ENCODE assay signal across 11 cellular contexts in genomic region chrX:153766871-153767673, GRCh38. TPM values are rescaled to one million over a fixed set of nuclear protein-coding genes. Genes with fewer than 3 reads are reported as not detected.
DNase-seq lines count a peak whose midpoint lies in the region; ATAC-seq, FAIRE-seq and TF ChIP-seq lines count a peak whose summit lies in the region.
"Had no signal": no experiment of that assay in that cellular context is flagged by ENCODE, and none has a peak within 500 bp of the region (broad histone marks: within the 10 kb centered on the region; RNA-seq: fewer than 3 reads in every experiment).

No MANE protein-coding gene starts in this region.

- H3K56ac ChIP-seq in H9 (ENCODE audit: insufficient read length, low read depth, low read length): no peak overlapping the region

- FAIRE-seq in pancreas (lab: Jason Lieb, UNC): no peak

- H2AK5ac ChIP-seq in H9 (ENCODE audit: insufficient read length, low read length): no peak overlapping the region

- H3K4me1 ChIP-seq in H9 (ENCODE audit: insufficient read depth, low read length): no peaks in the 10 kb centered on the region
- no peaks in the 10 kb centered on the region for H3K4me1 ChIP-seq in pancreas

- no peak overlapping the region for H4K91ac ChIP-seq in H9 (ENCODE audit: insufficient read length, low read depth, low read length)

- H3K4me3 ChIP-seq in dorsolateral prefrontal cortex (peak overlapping the region in 56 of 59 donors; percentile 32 to 80 (median 60)), pancreas (no peak overlapping the region)

- intact Hi-C loops in Calu3 (cut with micrococcal nuclease; ENCODE audit: unreplicated experiment) (no loop called here), dorsolateral prefrontal cortex (cut with DNase I) (loop anchor here in 1 of 2 donors (2.0 kb wide), 1 partner anchor 14 kb away; the partner anchor contains the start of gene SRPK3), pancreas (cut with DNase I) (loop anchor here in 2 of 3 donors (5.0 to 10.0 kb wide), 2 partner anchors 185 to 188 kb away; no protein-coding TSS in a partner anchor)

- H4K8ac ChIP-seq in H9 (replicated peaks; ENCODE audit: insufficient read length, low read depth, low read length): no peak overlapping the region

- H3K27ac ChIP-seq in H9 (ENCODE audit: insufficient read length, low read depth, low read length) (no peak overlapping the region), dorsolateral prefrontal cortex (peak overlapping the region in 57 of 59 donors; percentile 39 to 99 (median 95)), pancreas (no peak overlapping the region)

- WGBS in H9 (ENCODE audit: extremely low coverage, insufficient read length, low lambda C conversion rate): no CpG with 5 or more reads among the region's 56 CpGs
- 85 to 88% methylated on average over 54 to 56 of the region's 56 CpGs for WGBS in pancreas, 2 donors

- H3K9ac ChIP-seq in H9 (ENCODE audit: extremely low read depth, insufficient read length, low read length): no peak overlapping the region

- CTCF ChIA-PET in Calu3 (lab: Charles Lee): interaction anchor here (0.8 kb wide), 1 partner anchor 144 kb away, joined by 3 read pairs; no protein-coding TSS in a partner anchor

- H4K20me1 ChIP-seq in H9 (ENCODE audit: control insufficient read depth, insufficient read depth, insufficient read length): no peaks in the 10 kb centered on the region

- H3K4me3 Mint-ChIP-seq in Calu3 (ENCODE audit: low read depth, unreplicated experiment) (peak overlapping the region; percentile 83), H9 (no peak overlapping the region)
- H3K4me3 Mint-ChIP-seq: memory B cell had no signal

- H3K4me2 ChIP-seq in H9 (ENCODE audit: insufficient read depth, insufficient read length, low read length): no peak overlapping the region

- no peaks in the 10 kb centered on the region for H3K9me3 Mint-ChIP-seq in Calu3 (ENCODE audit: low read depth, unreplicated experiment)
- H3K9me3 Mint-ChIP-seq in H9: peaks cover 34 to 70% of the 10 kb centered on the region in 2 experiments
- H3K9me3 Mint-ChIP-seq: memory B cell had no signal

- H3K14ac ChIP-seq in H9 (ENCODE audit: insufficient read depth, low read length): no peak overlapping the region

- no peak overlapping the region for H3K23ac ChIP-seq in H9 (ENCODE audit: insufficient read length, low read depth, low read length)

- no peak overlapping the region for H3K4ac ChIP-seq in H9 (ENCODE audit: low read depth, low read length)

- no peak overlapping the region for H2BK20ac ChIP-seq in H9 (ENCODE audit: low read depth, low read length, poor library complexity, severe bottlenecking)

- no peak overlapping the region for H2BK5ac ChIP-seq in H9 (ENCODE audit: insufficient read length, low read length)

- H2BK12ac ChIP-seq in H9 (ENCODE audit: insufficient read length, low read depth, low read length): no peak overlapping the region

- BruUV-seq in Calu3 (replicated peaks; lab: Mats Ljungman, UMichigan): no TSS peak

- no peaks in the 10 kb centered on the region for H3K27me3 Mint-ChIP-seq in Calu3 (ENCODE audit: unreplicated experiment)
- peaks cover 10% of the 10 kb centered on the region for H3K27me3 Mint-ChIP-seq in H9 (ENCODE audit: low read depth)
- H3K27me3 Mint-ChIP-seq: memory B cell had no signal

- no peaks in the 10 kb centered on the region for H3K36me3 ChIP-seq in pancreas

- no peak overlapping the region for H3K18ac ChIP-seq in H9 (ENCODE audit: insufficient read length, low read depth, low read length)

- H3K9me3 ChIP-seq in H9 (ENCODE audit: control insufficient read depth, low read depth, low read length) (no peaks in the 10 kb centered on the region), pancreas (no peaks in the 10 kb centered on the region)

- H3K79me1 ChIP-seq in H9 (ENCODE audit: insufficient read depth, low read depth, low read length, poor library complexity, severe bottlenecking): no peaks in the 10 kb centered on the region

- TF ChIP-seq CTCF in Calu3 (IDR thresholded peaks at IDR 0.05; ENCODE audit: unreplicated experiment) (no peak), H9 (conservative IDR thresholded peaks at IDR 0.05) (no peak), dorsolateral prefrontal cortex (IDR thresholded peaks at IDR 0.05 in 54 of 56, conservative IDR thresholded peaks at IDR 0.05 in 2 of 56; ENCODE audit: low read depth in 1 of 56, partially characterized antibody in 56 of 56) (no peak), pancreas (IDR thresholded peaks at IDR 0.05) (no peak)

- ATAC-seq in pancreas (no peak), HG03442 (IDR thresholded peaks at IDR 0.05; ENCODE audit: unreplicated experiment) (no peak), HG02678 (IDR thresholded peaks at IDR 0.05; ENCODE audit: unreplicated experiment) (no peak)

- H3T11ph ChIP-seq in H9 (ENCODE audit: low read length): no peak overlapping the region

- H2AFZ ChIP-seq in H9 (ENCODE audit: low read length): no peak overlapping the region

- H3K27me3 ChIP-seq in H9 (ENCODE audit: insufficient read depth, low read length) (no peaks in the 10 kb centered on the region), dorsolateral prefrontal cortex (peaks cover 0 to 76% (median 0%) of the 10 kb centered on the region in 45 donors), pancreas (peaks cover 0 to 3% (median 0%) of the 10 kb centered on the region in 4 donors)

- H3K4me1 Mint-ChIP-seq in Calu3 (ENCODE audit: low read depth, unreplicated experiment) (peaks cover 11% of the 10 kb centered on the region), H9 (peaks cover 4 to 6% of the 10 kb centered on the region in 2 experiments; a peak in 3 of 4 replicates)

- DNase-seq in Calu3 (no peak), H9 (peak; percentile 39), dorsolateral prefrontal cortex (peak in 6 of 10 donors; percentile 21 to 46 (median 40)), pancreas (peak in 4 of 6 donors; percentile 11 to 61 (median 44)), SIG-M5 treated with dmso at 0.1 percent for 504 hours (lab: John Stamatoyannopoulos, UW; ENCODE audit: unreplicated experiment) (no peak)
- DNase-seq: MM.1S, NCI-H510A treated with DMSO at 0.1 percent for 48 hours had no signal

- H3K79me2 ChIP-seq in H9 (ENCODE audit: insufficient read depth, low read length): no peaks in the 10 kb centered on the region

- no peak overlapping the region for H2BK120ac ChIP-seq in H9 (ENCODE audit: low read depth, low read length, poor library complexity, severe bottlenecking)

- H3K27ac Mint-ChIP-seq in Calu3 (ENCODE audit: unreplicated experiment) (peak overlapping the region; percentile 43), H9 (peak overlapping the region in 1 of 3 experiments; percentile 28; a peak in 1 of 7 replicates)
- H3K27ac Mint-ChIP-seq: memory B cell had no signal

- H4K5ac ChIP-seq in H9 (ENCODE audit: insufficient read length, low read depth, low read length): no peak overlapping the region

- H2BK15ac ChIP-seq in H9 (ENCODE audit: low read depth, low read length): no peak overlapping the region

- H3K36me3 Mint-ChIP-seq in Calu3 (ENCODE audit: insufficient read depth, unreplicated experiment) (peaks cover 42% of the 10 kb centered on the region), H9 (ENCODE audit: insufficient read depth in 1 of 3, low read depth in 3 of 3) (peaks cover 0 to 3% (median 0%) of the 10 kb centered on the region in 3 experiments; a peak in 3 of 7 replicates)
- H3K36me3 Mint-ChIP-seq: memory B cell had no signal

- H3K23me2 ChIP-seq in H9 (ENCODE audit: insufficient read length, low read depth, low read length, poor library complexity, severe bottlenecking): no peaks in the 10 kb centered on the region

RNA-seq across cellular contexts. Expression of gene PLXNB3, which starts 3.0 kb away (rescaled TPM):
- total RNA-seq in Calu3 (2022): 37.5 and 49.2 TPM in 2 replicates
- 1.8 and 1.9 TPM in 2 replicates for total RNA-seq in H9 (2021)
- total RNA-seq in dorsolateral prefrontal cortex: 100 to 1,000 TPM in 98 of 120 experiments, 10 to 100 TPM in 22; 22.2 to 541 (median 140) TPM
- total RNA-seq in pancreas: 1 to 10 TPM; 4.0 to 9.0 (median 5.2) TPM
- 10 to 100 TPM; 22.9 to 28.6 TPM for polyA plus RNA-seq in pancreas

RNA-seq across cellular contexts. Expression of gene SRPK3, which starts 13.8 kb away (rescaled TPM):
- total RNA-seq in Calu3 (2022) (0.14 and 0.29 TPM in 2 replicates), H9 (2021) (not detected in 2 replicates), dorsolateral prefrontal cortex (10 to 100 TPM in 19 of 120 experiments, 1 to 10 TPM in 101; 1.8 to 14.2 (median 6.3) TPM), pancreas (under 1 TPM in 5 of 6 donors, not detected in 1; 0.12 to 0.38 (median 0.20) TPM)
- 1 to 10 TPM; 1.0 to 1.5 TPM for polyA plus RNA-seq in pancreas
- total RNA-seq: smooth muscle cell had no signal

RNA-seq across cellular contexts. Expression of gene IDH3G, which starts 27.1 kb away (rescaled TPM):
- total RNA-seq in Calu3 (2022) (64.5 and 71.2 TPM in 2 replicates), H9 (2021) (43.2 and 47.1 TPM in 2 replicates), dorsolateral prefrontal cortex (10 to 100 TPM; 35.7 to 90.5 (median 70.9) TPM), pancreas (10 to 100 TPM; 15.8 to 29.9 (median 23.0) TPM)
- polyA plus RNA-seq in pancreas: 10 to 100 TPM; 47.2 to 48.4 TPM

RNA-seq across cellular contexts. Expression of gene SSR4, which starts 27.4 kb away (rescaled TPM):
- total RNA-seq in Calu3 (2022) (360 and 391 TPM in 2 replicates), H9 (2021) (179 and 193 TPM in 2 replicates), dorsolateral prefrontal cortex (100 to 1,000 TPM in 14 of 120 experiments, 10 to 100 TPM in 106; 55.7 to 109 (median 84.8) TPM), pancreas (100 to 1,000 TPM; 368 to 471 (median 392) TPM)
- 100 to 1,000 TPM; 749 to 925 TPM for polyA plus RNA-seq in pancreas

RNA-seq across cellular contexts. Expression of gene ABCD1, which starts 42.4 kb away (rescaled TPM):
- 14.4 and 22.8 TPM in 2 replicates for total RNA-seq in Calu3 (2022)
- total RNA-seq in H9 (2021): 10.2 and 11.1 TPM in 2 replicates
- total RNA-seq in dorsolateral prefrontal cortex: 1 to 10 TPM; 2.4 to 8.3 (median 4.5) TPM
- total RNA-seq in pancreas: 10 to 100 TPM in 3 of 6 donors, 1 to 10 TPM in 3; 5.8 to 13.2 (median 9.8) TPM
- 10 to 100 TPM in 1 of 2 donors, 1 to 10 TPM in 1; 6.7 to 11.9 TPM for polyA plus RNA-seq in pancreas

Comparison
In these comparisons a context has a peak if more than half of its experiments do, and no peak if none do; other contexts are left out.
1. DNase-seq: peak in H9 (single experiment), dorsolateral prefrontal cortex (6 of 10) and pancreas (4 of 6); none in Calu3 (single experiment) and SIG-M5 treated with dmso at 0.1 percent for 504 hours (single experiment).
2. H3K27ac ChIP-seq: peak in dorsolateral prefrontal cortex (57 of 59); none in H9 (single experiment) and pancreas (0 of 4).
3. H3K4me3 ChIP-seq: peak in dorsolateral prefrontal cortex (56 of 59); none in pancreas (0 of 4).